26 cellular contexts compared by ENCODE assay signal in genomic region chr2:179770029-179770428, GRCh38.
DNase-seq lines count a peak whose midpoint lies in the region; ATAC-seq, FAIRE-seq and TF ChIP-seq lines count a peak whose summit lies in the region.
"Had no signal": no experiment of that assay in that cellular context is flagged by ENCODE, and none has a peak within 500 bp of the region (broad histone marks: within the 10 kb centered on the region; RNA-seq: fewer than 3 reads in every experiment).

No MANE protein-coding gene starts in this region.

- H3K36me3 ChIP-seq in HepG2 (replicated peaks in 1 of 2; ENCODE audit: control insufficient read depth in 1 of 2, insufficient read depth in 2 of 2, low read length in 2 of 2), result no peaks in the 10 kb centered on the region
- H3K36me3 ChIP-seq in right lobe of liver, result no peaks in the 10 kb centered on the region
- H3K36me3 ChIP-seq: BE2C, BLaER1 had no signal

- no peaks in the 10 kb centered on the region for H3K4me1 ChIP-seq in HepG2 (ENCODE audit: insufficient read depth, low read length)
- H3K4me1 ChIP-seq in right lobe of liver, result no peaks in the 10 kb centered on the region
- H3K4me1 ChIP-seq: BE2C, BLaER1 had no signal

- intact Hi-C loops in HepG2 (cut with micrococcal nuclease; ENCODE audit: unreplicated experiment) (no loop called here), right lobe of liver (cut with DNase I) (no loop called here)

- no peak overlapping the region for H3K4me2 ChIP-seq in HepG2 (ENCODE audit: low read depth, low read length)
- H3K4me2 ChIP-seq: BLaER1 had no signal

- H3K79me2 ChIP-seq in HepG2 (ENCODE audit: insufficient read depth, low read length), result no peaks in the 10 kb centered on the region

- TF ChIP-seq CTCF in HepG2 (CRISPR knock-in tag; IDR thresholded peaks at IDR 0.05) (no peak), right lobe of liver (IDR thresholded peaks at IDR 0.05) (no peak), type B pancreatic cell (conservative IDR thresholded peaks at IDR 0.05) (no peak), GM20000 (IDR thresholded peaks at IDR 0.05; ENCODE audit: extremely low read depth, missing control alignments) (no peak)

- TF ChIP-seq RAD21 in HepG2 (CRISPR knock-in tag; IDR thresholded peaks at IDR 0.05), result no peak

- ATAC-seq in HepG2 (no peak), right lobe of liver (no peak), esophagus mucosa (peak; percentile 51)
- ATAC-seq: GM12878 had no signal

- H3K4me3 Mint-ChIP-seq in type B pancreatic cell, result no peak overlapping the region
- H3K4me3 Mint-ChIP-seq: CD14-positive monocyte; CD4-positive, alpha-beta memory T cell; CD4-positive, CD25-positive, alpha-beta regulatory T cell; CD8-positive, alpha-beta memory T cell had no signal

- no peak for DNase-seq in HepG2 (ENCODE audit: low spot score)
- DNase-seq in right lobe of liver, result no peak
- no peak for DNase-seq in type B pancreatic cell (ENCODE audit: extremely low spot score, unreplicated experiment)
- no peak for DNase-seq in GM20000 (ENCODE audit: low spot score)
- DNase-seq: 8988T; ACHN; BE2C; C1 segment of cervical spinal cord; CD4-positive, alpha-beta memory T cell; CD4-positive, CD25-positive, alpha-beta regulatory T cell; CD8-positive, alpha-beta memory T cell; COR-L47; DMS 273 treated with DMSO at 0.1 percent for 48 hours; DMS153; DMS53; DMS79; DND-41; EL; GDM1 had no signal

- no peak overlapping the region for H2AFZ ChIP-seq in HepG2 (ENCODE audit: low read length)

- no peaks in the 10 kb centered on the region for H4K20me1 ChIP-seq in HepG2 (ENCODE audit: insufficient read depth, low read length)
- H4K20me1 ChIP-seq: BLaER1 had no signal

- TF ChIP-seq POLR2A in HepG2 (IDR thresholded peaks at IDR 0.05; ENCODE audit: insufficient read depth in 1 of 2, low read depth in 2 of 2, low read length in 2 of 2) (no peak), right lobe of liver (IDR thresholded peaks at IDR 0.05) (no peak)

- H3K4me1 Mint-ChIP-seq in type B pancreatic cell (ENCODE audit: unreplicated experiment), result no peaks in the 10 kb centered on the region
- H3K4me1 Mint-ChIP-seq: CD14-positive monocyte; CD4-positive, alpha-beta memory T cell; CD4-positive, CD25-positive, alpha-beta regulatory T cell; CD8-positive, alpha-beta memory T cell had no signal

- POLR2A ChIA-PET in HepG2 (lab: Yijun Ruan, JAX), result no interaction called here

- H3K27ac ChIP-seq in HepG2 (ENCODE audit: extremely low read length, insufficient read depth, low read length) (no peak overlapping the region), right lobe of liver (no peak overlapping the region)
- H3K27ac ChIP-seq: BLaER1 had no signal

- peaks cover 0 to 16% of the 10 kb centered on the region in 2 experiments; a peak in 2 of 5 replicates for H3K27me3 ChIP-seq in HepG2 (ENCODE audit: control insufficient read depth in 1 of 2, insufficient read depth in 2 of 2, low read length in 2 of 2)
- no peaks in the 10 kb centered on the region for H3K27me3 ChIP-seq in right lobe of liver
- H3K27me3 ChIP-seq: BE2C, BLaER1 had no signal

- no peaks in the 10 kb centered on the region for H3K36me3 Mint-ChIP-seq in type B pancreatic cell
- H3K36me3 Mint-ChIP-seq: CD14-positive monocyte; CD4-positive, alpha-beta memory T cell; CD4-positive, CD25-positive, alpha-beta regulatory T cell; CD8-positive, alpha-beta memory T cell had no signal

- H3K27me3 Mint-ChIP-seq in type B pancreatic cell, result peaks cover 4% of the 10 kb centered on the region

- H3K9ac ChIP-seq in HepG2 (ENCODE audit: insufficient read depth, low read depth, low read length), result no peak overlapping the region
- H3K9ac ChIP-seq: BLaER1 had no signal

- CTCF ChIA-PET in HepG2 (lab: Yijun Ruan, JAX; ENCODE audit: low intra/inter-chr PET ratio, low total read pairs), result no interaction called here

- H3K4me3 ChIP-seq in HepG2 (replicated peaks in 1 of 3; ENCODE audit: insufficient read depth in 1 of 3, low read depth in 2 of 3, low read length in 3 of 3) (no peak overlapping the region), right lobe of liver (no peak overlapping the region)
- H3K4me3 ChIP-seq: BLaER1, GM12878 had no signal

- H3K9me3 ChIP-seq in HepG2 (ENCODE audit: low read length) (no peaks in the 10 kb centered on the region), right lobe of liver (no peaks in the 10 kb centered on the region)
- H3K9me3 ChIP-seq: BE2C, BLaER1 had no signal

- WGBS in HepG2 (ENCODE audit: low lambda C conversion rate), result 0% methylated on average over 1 of the region's 1 CpG
- 62% methylated on average over 1 of the region's 1 CpG for WGBS in right lobe of liver (ENCODE audit: insufficient coverage, low coverage, low lambda C conversion rate, missing lambda C conversion rate)

- in situ Hi-C loops in HepG2 (cut with HindIII; ENCODE audit: extremely low pct_ligation_motif_present, low pct_unique_long_range_greater_than_20kb), result no loop called here

- no peak for FAIRE-seq in HepG2 (lab: Jason Lieb, UNC)
- FAIRE-seq: A204.1, GM12878, GM12892, GM18507 had no signal

- BruUV-seq in HepG2 (replicated peaks; lab: Mats Ljungman, UMichigan), result no TSS peak

- H3K27ac Mint-ChIP-seq in type B pancreatic cell, result no peak overlapping the region
- H3K27ac Mint-ChIP-seq: CD14-positive monocyte; CD4-positive, alpha-beta memory T cell; CD4-positive, CD25-positive, alpha-beta regulatory T cell; CD8-positive, alpha-beta memory T cell had no signal

- no peaks in the 10 kb centered on the region for H3K9me3 Mint-ChIP-seq in type B pancreatic cell

- TF ChIP-seq EP300 in HepG2 (IDR thresholded peaks at IDR 0.05; ENCODE audit: low read depth in 2 of 2, low read length in 2 of 2), result no peak
- TF ChIP-seq EP300 in HepG2 (CRISPR knock-in tag; IDR thresholded peaks at IDR 0.05; ENCODE audit: borderline replicate concordance), result no peak

TF ChIP-seq in HepG2, 621 proteins besides CTCF, POLR2A, EP300 and RAD21:
- TF ChIP-seq CEBPB (IDR thresholded peaks at IDR 0.05; ENCODE audit: borderline replicate concordance, low read depth, low read length), result 0 out of 2 replicates have a peak, but pooled peaks have one; percentile 46
- TF ChIP-seq ATF7 (IDR thresholded peaks at IDR 0.05), result peak; percentile 73
- TF ChIP-seq ATF7 (CRISPR knock-in tag; IDR thresholded peaks at IDR 0.05), result no peak
- TF ChIP-seq ISX (CRISPR knock-in tag; conservative IDR thresholded peaks at IDR 0.05), result no peak
